ENCODE assay signal across 17 cellular contexts in genomic region chr5:14702238-14702839, GRCh38. TPM values are rescaled to one million over a fixed set of nuclear protein-coding genes. Genes with fewer than 3 reads are reported as not detected.
DNase-seq lines count a peak whose midpoint lies in the region; ATAC-seq and TF ChIP-seq lines count a peak whose summit lies in the region.
"Had no signal": no experiment of that assay in that cellular context is flagged by ENCODE, and none has a peak within 500 bp of the region (broad histone marks: within the 10 kb centered on the region; RNA-seq: fewer than 3 reads in every experiment).

No MANE protein-coding gene starts in this region.

- no TSS peak for BruUV-seq in mammary epithelial cell (replicated peaks; lab: Mats Ljungman, UMichigan)

- no peaks in the 10 kb centered on the region for H3K27me3 Mint-ChIP-seq in CD8-positive, alpha-beta T cell (ENCODE audit: low read depth)
- H3K27me3 Mint-ChIP-seq in naive thymus-derived CD4-positive, alpha-beta T cell: no peaks in the 10 kb centered on the region
- H3K27me3 Mint-ChIP-seq in mesothelial cell of epicardium (ENCODE audit: low read depth): no peaks in the 10 kb centered on the region

- H3K27ac ChIP-seq in CD8-positive, alpha-beta T cell (ENCODE audit: low read depth, low read length): no peak overlapping the region
- peak overlapping the region; percentile 92 for H3K27ac ChIP-seq in RWPE1
- H3K27ac ChIP-seq in mammary epithelial cell (ENCODE audit: insufficient read depth, low read depth, low read length): peak overlapping the region; percentile 5
- H3K27ac ChIP-seq in naive thymus-derived CD4-positive, alpha-beta T cell (ENCODE audit: low read depth, low read length): no peak overlapping the region
- H3K27ac ChIP-seq: pancreas, PC-9, tibial nerve had no signal

- H3K4me1 ChIP-seq in CD8-positive, alpha-beta T cell (ENCODE audit: insufficient read depth, low read length): peaks cover 68% of the 10 kb centered on the region
- peaks cover 21% of the 10 kb centered on the region for H3K4me1 ChIP-seq in mammary epithelial cell (ENCODE audit: insufficient read depth, low read length)
- peaks cover 26 to 64% of the 10 kb centered on the region in 2 donors for H3K4me1 ChIP-seq in naive thymus-derived CD4-positive, alpha-beta T cell (ENCODE audit: control insufficient read depth in 2 of 2, insufficient read depth in 2 of 2, low read length in 2 of 2)
- H3K4me1 ChIP-seq: pancreas had no signal

- peaks cover 6% of the 10 kb centered on the region for H3K36me3 ChIP-seq in CD8-positive, alpha-beta T cell (ENCODE audit: insufficient read depth, low read length)
- peaks cover 17% of the 10 kb centered on the region for H3K36me3 ChIP-seq in mammary epithelial cell (ENCODE audit: insufficient read depth, low read length)
- peaks cover 0 to 13% (median 7%) of the 10 kb centered on the region in 3 experiments for H3K36me3 ChIP-seq in naive thymus-derived CD4-positive, alpha-beta T cell (ENCODE audit: control insufficient read depth in 2 of 3, insufficient read depth in 3 of 3, low read length in 3 of 3)
- H3K36me3 ChIP-seq: pancreas had no signal

- no peak for DNase-seq in CD8-positive, alpha-beta T cell
- DNase-seq in RWPE1 (ENCODE audit: low spot score) (peak; percentile 61), mammary epithelial cell (peak; percentile 66), mesothelial cell of epicardium (ENCODE audit: low spot score in 2 of 2, unreplicated experiment in 2 of 2) (no peak), epidermal melanocyte (ENCODE audit: insufficient read length, low spot score) (no peak)
- no peak for DNase-seq in naive thymus-derived CD4-positive, alpha-beta T cell
- DNase-seq: C1 segment of cervical spinal cord; effector CD8-positive, alpha-beta T cell; glutamatergic neuron; Karpas-422; NCI-H146; NCI-H524; pancreas; PC-9 had no signal

- TF ChIP-seq CTCF in CD8-positive, alpha-beta T cell (IDR thresholded peaks at IDR 0.05): no peak
- no peak for TF ChIP-seq CTCF in RWPE1 (conservative IDR thresholded peaks at IDR 0.05; ENCODE audit: low read depth)
- no peak for TF ChIP-seq CTCF in mammary epithelial cell (conservative IDR thresholded peaks at IDR 0.05 in 1 of 2, IDR thresholded peaks at IDR 0.05 in 1 of 2; ENCODE audit: extremely low read depth in 1 of 2, insufficient read depth in 1 of 2, low read depth in 1 of 2, low read length in 2 of 2)
- no peak for TF ChIP-seq CTCF in mesothelial cell of epicardium (IDR thresholded peaks at IDR 0.05; ENCODE audit: unreplicated experiment)

- peaks cover 74% of the 10 kb centered on the region for H3K36me3 Mint-ChIP-seq in CD8-positive, alpha-beta T cell
- H3K36me3 Mint-ChIP-seq in naive thymus-derived CD4-positive, alpha-beta T cell: peaks cover 5 to 63% (median 29%) of the 10 kb centered on the region in 5 donors
- peaks cover 47% of the 10 kb centered on the region for H3K36me3 Mint-ChIP-seq in mesothelial cell of epicardium

- no peak overlapping the region for H3K4me2 ChIP-seq in mammary epithelial cell (ENCODE audit: insufficient read depth, low read depth, low read length)
- H3K4me2 ChIP-seq: PC-9 had no signal

- H4K20me1 ChIP-seq in mammary epithelial cell (ENCODE audit: insufficient read depth, low read length): no peaks in the 10 kb centered on the region

- CTCF ChIA-PET in CD8-positive, alpha-beta T cell (lab: Charles Lee): interaction anchor here (0.6 to 4.5 kb wide), 4 partner anchors 18 to 301 kb away, joined by 3 to 30 read pairs (median 8); no protein-coding TSS in a partner anchor
- CTCF ChIA-PET in RWPE1 (lab: Yijun Ruan, JAX): interaction anchor here (0.6 to 1.7 kb wide), 3 partner anchors 16 to 301 kb away, joined by 3 to 6 read pairs (median 5); no protein-coding TSS in a partner anchor
- CTCF ChIA-PET in mammary epithelial cell (lab: Charles Lee; ENCODE audit: low non-redundant PET): interaction anchor here (0.8 to 1.0 kb wide), 2 partner anchors 17 to 54 kb away, joined by 5 read pairs; no protein-coding TSS in a partner anchor
- CTCF ChIA-PET in naive thymus-derived CD4-positive, alpha-beta T cell (lab: Charles Lee): interaction anchor here (1.0 to 2.2 kb wide), 2 partner anchors 25 to 285 kb away, joined by 4 to 20 read pairs; no protein-coding TSS in a partner anchor

- intact Hi-C loops in CD8-positive, alpha-beta T cell (cut with DNase I, micrococcal nuclease): no loop called here
- intact Hi-C loops in mammary epithelial cell (cut with micrococcal nuclease): no loop called here
- intact Hi-C loops in naive thymus-derived CD4-positive, alpha-beta T cell (cut with micrococcal nuclease): no loop called here

- H3K4me3 Mint-ChIP-seq in CD8-positive, alpha-beta T cell: no peak overlapping the region
- peak overlapping the region in 4 of 10 donors; percentile 5 to 46 (median 39) for H3K4me3 Mint-ChIP-seq in naive thymus-derived CD4-positive, alpha-beta T cell
- no peak overlapping the region for H3K4me3 Mint-ChIP-seq in mesothelial cell of epicardium

- peaks cover 13% of the 10 kb centered on the region for H3K79me2 ChIP-seq in mammary epithelial cell (ENCODE audit: insufficient read depth, low read length)

- ATAC-seq in CD8-positive, alpha-beta T cell: no peak
- ATAC-seq in naive thymus-derived CD4-positive, alpha-beta T cell: no peak
- ATAC-seq in GM21381 (IDR thresholded peaks at IDR 0.05; ENCODE audit: unreplicated experiment): no peak
- ATAC-seq in HG02571 (IDR thresholded peaks at IDR 0.05; ENCODE audit: unreplicated experiment): no peak

- H3K27me3 ChIP-seq in CD8-positive, alpha-beta T cell (ENCODE audit: insufficient read depth, low read length): no peaks in the 10 kb centered on the region
- no peaks in the 10 kb centered on the region for H3K27me3 ChIP-seq in mammary epithelial cell (ENCODE audit: insufficient read depth, low read length)
- H3K27me3 ChIP-seq in naive thymus-derived CD4-positive, alpha-beta T cell (ENCODE audit: control insufficient read depth in 2 of 2, insufficient read depth in 2 of 2, low read length in 2 of 2): no peaks in the 10 kb centered on the region
- H3K27me3 ChIP-seq: pancreas, tibial nerve had no signal

- no peaks in the 10 kb centered on the region for H3K9me3 ChIP-seq in CD8-positive, alpha-beta T cell (ENCODE audit: low read length)
- no peaks in the 10 kb centered on the region for H3K9me3 ChIP-seq in mammary epithelial cell (replicated peaks; ENCODE audit: insufficient read depth, low read length)
- no peaks in the 10 kb centered on the region for H3K9me3 ChIP-seq in naive thymus-derived CD4-positive, alpha-beta T cell (ENCODE audit: control insufficient read depth in 2 of 3, low read length in 3 of 3)
- H3K9me3 ChIP-seq: pancreas, tibial nerve had no signal

- H2AFZ ChIP-seq in mammary epithelial cell (ENCODE audit: low read depth, low read length): no peak overlapping the region
- H2AFZ ChIP-seq: PC-9 had no signal

- no peaks in the 10 kb centered on the region for H3K9me3 Mint-ChIP-seq in CD8-positive, alpha-beta T cell
- H3K9me3 Mint-ChIP-seq in naive thymus-derived CD4-positive, alpha-beta T cell: peaks cover 0 to 4% (median 0%) of the 10 kb centered on the region in 11 donors
- no peaks in the 10 kb centered on the region for H3K9me3 Mint-ChIP-seq in mesothelial cell of epicardium

- POLR2A ChIA-PET in CD8-positive, alpha-beta T cell (lab: Charles Lee): interaction anchor here (1.0 to 1.5 kb wide), 2 partner anchors 36 kb away, joined by 3 to 5 read pairs; no protein-coding TSS in a partner anchor
- POLR2A ChIA-PET in RWPE1 (lab: Yijun Ruan, JAX; ENCODE audit: low non-redundant PET): no interaction called here
- POLR2A ChIA-PET in naive thymus-derived CD4-positive, alpha-beta T cell (lab: Charles Lee): interaction anchor here (0.7 to 1.6 kb wide), 5 partner anchors 8 to 289 kb away, joined by 3 to 8 read pairs (median 3); partner anchors contain the start of gene ANKH

- peaks cover 77% of the 10 kb centered on the region for H3K4me1 Mint-ChIP-seq in CD8-positive, alpha-beta T cell (ENCODE audit: low read depth)
- peaks cover 54 to 91% (median 80%) of the 10 kb centered on the region in 7 donors for H3K4me1 Mint-ChIP-seq in naive thymus-derived CD4-positive, alpha-beta T cell
- peaks cover 2% of the 10 kb centered on the region for H3K4me1 Mint-ChIP-seq in mesothelial cell of epicardium

- dilution Hi-C loops in mammary epithelial cell (cut with HindIII; ENCODE audit: low sequenced_read_pairs): no loop called here

- 31% methylated on average over 10 of the region's 11 CpGs for WGBS in mammary epithelial cell (ENCODE audit: low coverage, missing lambda C conversion rate)

- no peak overlapping the region for H3K4me3 ChIP-seq in CD8-positive, alpha-beta T cell (ENCODE audit: low read depth, low read length)
- H3K4me3 ChIP-seq in mammary epithelial cell (replicated peaks in 1 of 3; ENCODE audit: insufficient read depth in 1 of 3, low read depth in 2 of 3, low read length in 3 of 3): no peak overlapping the region
- H3K4me3 ChIP-seq in naive thymus-derived CD4-positive, alpha-beta T cell (ENCODE audit: low read length): no peak overlapping the region
- H3K4me3 ChIP-seq: pancreas, PC-9, tibial nerve had no signal

- in situ Hi-C loops in mammary epithelial cell (cut with MboI; ENCODE audit: low sequenced_read_pairs in 2 of 2): loop anchor here in 1 of 2 donors (25.0 kb wide), 1 partner anchor 1285 kb away; no protein-coding TSS in a partner anchor

- no peak overlapping the region for H3K9ac ChIP-seq in mammary epithelial cell (ENCODE audit: insufficient read depth, low read length)

- peak overlapping the region; percentile 94 for H3K27ac Mint-ChIP-seq in CD8-positive, alpha-beta T cell
- peak overlapping the region; percentile 68 to 100 (median 99) for H3K27ac Mint-ChIP-seq in naive thymus-derived CD4-positive, alpha-beta T cell
- no peak overlapping the region for H3K27ac Mint-ChIP-seq in mesothelial cell of epicardium

RNA-seq across cellular contexts. Expression of gene OTULIN, which starts 37.8 kb away (rescaled TPM):
- 100 to 1,000 TPM; 135 to 140 TPM for total RNA-seq in CD8-positive, alpha-beta T cell
- total RNA-seq in mammary epithelial cell (10 to 100 TPM; 45.6 to 56.0 TPM), mesothelial cell of epicardium (25.1 to 28.7 TPM (median 27.4 TPM) in 3 replicates)
- polyA plus RNA-seq in mammary epithelial cell: 13.7 TPM
- 11.3 TPM for polyA minus RNA-seq in mammary epithelial cell
- total RNA-seq in naive thymus-derived CD4-positive, alpha-beta T cell: 10 to 100 TPM; 48.3 to 66.9 (median 58.2) TPM
- polyA plus RNA-seq in naive thymus-derived CD4-positive, alpha-beta T cell: 10 to 100 TPM; 12.1 to 13.6 TPM

Comparison
In these comparisons a context has a peak if more than half of its experiments do, and no peak if none do; other contexts are left out.
1. DNase-seq: peak in RWPE1 (single experiment) and mammary epithelial cell (single experiment); none in CD8-positive, alpha-beta T cell (0 of 7), naive thymus-derived CD4-positive, alpha-beta T cell (0 of 9), mesothelial cell of epicardium (0 of 2) and epidermal melanocyte (single experiment).
2. H3K27ac ChIP-seq: peak in RWPE1 (single experiment) and mammary epithelial cell (single experiment); none in CD8-positive, alpha-beta T cell (single experiment) and naive thymus-derived CD4-positive, alpha-beta T cell (single experiment).